In the genomic region with DNA sequence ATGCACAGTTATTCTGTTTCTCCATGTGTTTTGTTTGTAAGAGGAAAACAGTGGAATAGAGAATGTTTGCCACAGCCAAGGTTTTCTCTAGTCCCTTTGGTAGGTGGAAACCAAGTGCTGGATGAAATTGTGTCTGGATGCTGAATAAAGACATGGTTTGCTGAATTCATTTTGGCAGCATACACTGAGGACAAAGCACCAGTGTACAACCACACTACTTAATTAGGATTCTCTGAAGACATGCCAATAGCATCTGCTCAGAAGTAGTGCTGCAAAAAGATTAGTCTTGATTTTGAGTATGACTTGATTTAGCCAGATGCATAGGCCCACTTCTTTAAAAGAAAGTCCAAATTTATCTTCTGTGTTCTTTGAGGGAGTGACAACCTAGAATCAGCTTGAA, we compare ENCODE assay signal across 21 cellular contexts.
A peak's percentile ranks its signal among the peaks of the same experiment; 100 is the strongest.
DNase-seq lines count a peak whose midpoint lies in the region; ATAC-seq and TF ChIP-seq lines count a peak whose summit lies in the region.
"Had no signal": no experiment of that assay in that cellular context is flagged by ENCODE, and none has a peak within 500 bp of the region (broad histone marks: within the 10 kb centered on the region; RNA-seq: fewer than 3 reads in every experiment).

No MANE protein-coding gene starts in this region.

- H3K27ac ChIP-seq in SK-N-SH (ENCODE audit: low read depth in 2 of 2, low read length in 1 of 2) (no peak overlapping the region; a peak in 1 of 4 replicates), substantia nigra (ENCODE audit: low read depth, low read length, poor library complexity, severe bottlenecking) (peak overlapping the region; percentile 40), ovary (no peak overlapping the region)

- DNase-seq in SK-N-SH, result no peak
- peak; percentile 1 for DNase-seq in islet precursor cell
- peak in 4 of 49 donors; percentile 10 to 16 (median 14) for DNase-seq in substantia nigra (lab: John Stamatoyannopoulos, UW)
- DNase-seq in GM19240 (ENCODE audit: insufficient read length, low spot score), result no peak
- DNase-seq in ovary, result no peak
- DNase-seq: 8988T; CD4-positive, alpha-beta memory T cell; DMS53; EL; GOT3; MM.1S; NCI-H1092; NCI-H1436 treated with DMSO at 0.1 percent for 48 hours; NCI-H2029 treated with DMSO at 0.1 percent for 48 hours; NCI-H2171; NCI-H526 treated with DMSO at 0.1 percent for 48 hours; NK-92 treated with Interleukin-12 subunit alpha and Interleukin-12 subunit beta, amount 100 ng/mL, for 24 hours; SHP77 had no signal

- no peaks in the 10 kb centered on the region for H3K9me2 ChIP-seq in SK-N-SH

- H3K27me3 Mint-ChIP-seq in brain, result no peaks in the 10 kb centered on the region
- H3K27me3 Mint-ChIP-seq: CD4-positive, alpha-beta memory T cell had no signal

- H3K36me3 Mint-ChIP-seq in brain, result peaks cover 2% of the 10 kb centered on the region

- peaks cover 26% of the 10 kb centered on the region for H3K4me1 Mint-ChIP-seq in brain

- H3K36me3 ChIP-seq in SK-N-SH (replicated peaks in 1 of 2; ENCODE audit: control insufficient read depth in 1 of 2, insufficient read depth in 2 of 2, low read length in 1 of 2) (peaks cover 10 to 14% of the 10 kb centered on the region in 2 experiments), ovary (no peaks in the 10 kb centered on the region)

- TF ChIP-seq EP300 in SK-N-SH (IDR thresholded peaks at IDR 0.05; ENCODE audit: borderline replicate concordance in 1 of 2, low read depth in 1 of 2, low read length in 1 of 2), result no peak
- no peak for TF ChIP-seq EP300 in ovary (IDR thresholded peaks at IDR 0.05)

- peak overlapping the region in 4 of 5 experiments; percentile 24 to 97 (median 70) for H3K27ac Mint-ChIP-seq in brain

- ATAC-seq in SK-N-SH treated with all-trans-retinoic acid at 6 μM for 48 hours (peak; percentile 22; the same call in 1 of the 3 replicates), HG02571 (IDR thresholded peaks at IDR 0.05; ENCODE audit: unreplicated experiment) (no peak)

- no peak overlapping the region for H3K9ac ChIP-seq in SK-N-SH

- H3F3A ChIP-seq in SK-N-SH (replicated peaks; ENCODE audit: insufficient read depth), result peaks cover 15% of the 10 kb centered on the region

- no peak overlapping the region for H2AFZ ChIP-seq in SK-N-SH (ENCODE audit: low read depth)

- TF ChIP-seq POLR2A in ovary (IDR thresholded peaks at IDR 0.05), result no peak

- CTCF ChIA-PET in SK-N-SH (lab: Yijun Ruan, JAX), result no interaction called here

- H3K4me3 ChIP-seq in SK-N-SH (ENCODE audit: low read depth in 2 of 2, low read length in 1 of 2), result no peak overlapping the region
- H3K4me3 ChIP-seq in ovary, result no peak overlapping the region

- H3K79me2 ChIP-seq in SK-N-SH (ENCODE audit: insufficient read depth), result peaks cover 70% of the 10 kb centered on the region

- intact Hi-C loops in ovary (cut with DNase I), result no loop called here

- TF ChIP-seq RAD21 in SK-N-SH (IDR thresholded peaks at IDR 0.05; ENCODE audit: low read length), result no peak

- POLR2A ChIA-PET in SK-N-SH (lab: Yijun Ruan, JAX), result no interaction called here

- H3K9me3 Mint-ChIP-seq in brain, result peaks cover 0 to 16% (median 7%) of the 10 kb centered on the region in 5 experiments

- no peak overlapping the region for H3K4me2 ChIP-seq in SK-N-SH

- peak overlapping the region in 1 of 5 experiments; percentile 62 for H3K4me3 Mint-ChIP-seq in brain
- H3K4me3 Mint-ChIP-seq: CD4-positive, alpha-beta memory T cell had no signal

- H3K9me3 ChIP-seq in SK-N-SH (no peaks in the 10 kb centered on the region), ovary (no peaks in the 10 kb centered on the region)

- H3K27me3 ChIP-seq in SK-N-SH (ENCODE audit: insufficient read depth) (no peaks in the 10 kb centered on the region), ovary (no peaks in the 10 kb centered on the region)

- peaks cover 50% of the 10 kb centered on the region for H4K20me1 ChIP-seq in SK-N-SH (ENCODE audit: insufficient read depth)

- TF ChIP-seq CTCF in SK-N-SH (IDR thresholded peaks at IDR 0.05) (no peak), brain (conservative IDR thresholded peaks at IDR 0.05) (no peak), ovary (IDR thresholded peaks at IDR 0.05) (no peak)

- H3K4me1 ChIP-seq in SK-N-SH (ENCODE audit: control insufficient read depth in 1 of 2, insufficient read depth in 2 of 2, low read depth in 1 of 2, low read length in 1 of 2) (peaks cover 5 to 15% of the 10 kb centered on the region in 2 experiments; a peak in 3 of 4 replicates), ovary (ENCODE audit: insufficient read depth) (no peaks in the 10 kb centered on the region)

TF ChIP-seq in SK-N-SH treated with all-trans-retinoic acid at 6 μM for 48 hours, 23 proteins besides CTCF, POLR2A, EP300 and RAD21 (continues in another document):
- no peak for TF ChIP-seq OSR1 (CRISPR knock-in tag; IDR thresholded peaks at IDR 0.05)
- no peak for TF ChIP-seq ESRRG (CRISPR knock-in tag; IDR thresholded peaks at IDR 0.05)
- no peak for TF ChIP-seq CSRNP3 (CRISPR knock-in tag; IDR thresholded peaks at IDR 0.05)
- no peak for TF ChIP-seq TOX (CRISPR knock-in tag; IDR thresholded peaks at IDR 0.05; ENCODE audit: borderline replicate concordance)
- TF ChIP-seq CREB5 (CRISPR knock-in tag; IDR thresholded peaks at IDR 0.05; ENCODE audit: low read depth), result no peak
- no peak for TF ChIP-seq ISL1 (CRISPR knock-in tag; IDR thresholded peaks at IDR 0.05)

TF ChIP-seq in SK-N-SH, 30 proteins besides CTCF, POLR2A, EP300 and RAD21:
- TF ChIP-seq FOXM1 (IDR thresholded peaks at IDR 0.05; ENCODE audit: low read depth) (no peak), CHD2 (IDR thresholded peaks at IDR 0.05; ENCODE audit: low read length, partially characterized antibody) (no peak), GABPA (IDR thresholded peaks at IDR 0.05; ENCODE audit: low read depth) (no peak), FOXJ3 (CRISPR knock-in tag; IDR thresholded peaks at IDR 0.05) (no peak), YY1 (IDR thresholded peaks at IDR 0.05; ENCODE audit: low read depth) (no peak), RFX5 (IDR thresholded peaks at IDR 0.05; ENCODE audit: low read length) (no peak), EZH2phosphoT487 (IDR thresholded peaks at IDR 0.05; ENCODE audit: borderline replicate concordance, low read depth) (no peak), FOSL2 (IDR thresholded peaks at IDR 0.05; ENCODE audit: borderline replicate concordance, low read depth) (no peak), NFIC (IDR thresholded peaks at IDR 0.05; ENCODE audit: borderline replicate concordance) (no peak), NRF1 (IDR thresholded peaks at IDR 0.05; ENCODE audit: low read depth, low read length) (no peak), RXRA (IDR thresholded peaks at IDR 0.05; ENCODE audit: borderline replicate concordance, low read depth) (no peak), JUND (IDR thresholded peaks at IDR 0.05) (no peak), TCF12 (IDR thresholded peaks at IDR 0.05) (no peak)
- TF ChIP-seq, protein P1, sequence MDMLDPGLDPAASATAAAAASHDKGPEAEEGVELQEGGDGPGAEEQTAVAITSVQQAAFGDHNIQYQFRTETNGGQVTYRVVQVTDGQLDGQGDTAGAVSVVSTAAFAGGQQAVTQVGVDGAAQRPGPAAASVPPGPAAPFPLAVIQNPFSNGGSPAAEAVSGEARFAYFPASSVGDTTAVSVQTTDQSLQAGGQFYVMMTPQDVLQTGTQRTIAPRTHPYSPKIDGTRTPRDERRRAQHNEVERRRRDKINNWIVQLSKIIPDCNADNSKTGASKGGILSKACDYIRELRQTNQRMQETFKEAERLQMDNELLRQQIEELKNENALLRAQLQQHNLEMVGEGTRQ (IDR thresholded peaks at IDR 0.05; ENCODE audit: borderline replicate concordance, low read depth, low read length), result no peak
- TF ChIP-seq, protein P2, sequence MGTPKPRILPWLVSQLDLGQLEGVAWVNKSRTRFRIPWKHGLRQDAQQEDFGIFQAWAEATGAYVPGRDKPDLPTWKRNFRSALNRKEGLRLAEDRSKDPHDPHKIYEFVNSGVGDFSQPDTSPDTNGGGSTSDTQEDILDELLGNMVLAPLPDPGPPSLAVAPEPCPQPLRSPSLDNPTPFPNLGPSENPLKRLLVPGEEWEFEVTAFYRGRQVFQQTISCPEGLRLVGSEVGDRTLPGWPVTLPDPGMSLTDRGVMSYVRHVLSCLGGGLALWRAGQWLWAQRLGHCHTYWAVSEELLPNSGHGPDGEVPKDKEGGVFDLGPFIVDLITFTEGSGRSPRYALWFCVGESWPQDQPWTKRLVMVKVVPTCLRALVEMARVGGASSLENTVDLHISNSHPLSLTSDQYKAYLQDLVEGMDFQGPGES (IDR thresholded peaks at IDR 0.05; ENCODE audit: low read depth, low read length), result no peak
